ENCODE assay signal across 1 cellular context in the genomic region with DNA sequence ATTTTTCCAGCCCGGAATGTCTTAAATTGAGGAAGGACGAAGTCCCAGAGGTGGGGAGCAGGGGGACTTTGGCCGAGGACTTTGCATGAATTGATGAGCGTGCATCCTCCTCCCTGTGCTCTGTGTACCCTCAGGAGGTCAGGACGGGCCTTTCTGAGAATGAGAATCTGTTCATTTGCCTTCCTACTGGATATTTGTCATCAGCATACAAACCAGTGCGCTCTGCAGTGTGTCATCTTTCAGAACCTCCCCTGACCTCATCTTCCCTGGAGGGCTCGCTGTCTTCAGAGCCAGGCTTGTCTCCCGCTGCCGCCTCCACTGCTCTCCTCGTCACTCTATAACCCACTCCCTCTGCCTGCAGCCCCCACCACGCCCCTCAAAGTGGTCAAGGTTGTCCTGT. TPM values are rescaled to one million over a fixed set of nuclear protein-coding genes. Genes with fewer than 3 reads are reported as not detected.
"Had no signal": no experiment of that assay in that cellular context is flagged by ENCODE, and none has a peak within 500 bp of the region (broad histone marks: within the 10 kb centered on the region; RNA-seq: fewer than 3 reads in every experiment).

No MANE protein-coding gene starts in this region.

RNA-seq across cellular contexts. Expression of gene PLGLB2, which starts 2.7 kb away (rescaled TPM):
- total RNA-seq: H7 had no signal
